ENCODE assay signal across 8 cellular contexts in the genomic region with DNA sequence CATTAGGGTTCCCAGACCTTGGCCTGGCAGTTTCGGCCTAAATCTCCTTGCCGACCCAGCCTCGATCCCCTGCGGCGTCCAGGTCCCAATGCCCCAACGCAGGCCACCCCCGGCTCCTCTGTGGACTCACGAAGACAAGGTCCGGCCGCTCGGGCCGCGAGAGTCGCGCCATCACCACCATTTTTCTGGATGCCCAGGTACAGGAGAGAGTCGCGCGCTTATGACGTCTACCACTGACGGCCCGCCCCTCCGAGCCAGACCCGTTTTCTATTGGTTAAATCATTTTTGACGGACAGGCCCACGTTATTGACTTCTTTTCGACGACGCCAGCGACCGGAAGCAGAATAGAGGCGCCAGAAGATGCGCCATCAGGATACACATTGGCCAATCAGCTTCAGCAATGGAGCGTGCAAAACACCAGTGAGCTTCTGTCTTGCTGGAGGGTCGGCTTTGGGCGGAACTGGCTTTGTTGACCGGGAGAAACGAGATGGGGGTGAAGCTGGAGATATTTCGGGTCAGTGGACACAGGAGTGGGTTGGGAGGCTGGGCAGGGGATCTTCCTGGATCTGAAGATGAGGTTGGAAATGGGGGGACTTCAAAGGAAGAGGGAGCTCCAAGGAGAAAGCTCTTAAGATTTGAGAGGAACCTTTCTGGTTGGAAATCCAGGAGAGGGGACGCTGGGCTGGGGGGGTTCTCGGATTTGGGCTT. TPM values are rescaled to one million over a fixed set of nuclear protein-coding genes. Genes with fewer than 3 reads are reported as not detected.
A peak's percentile ranks its signal among the peaks of the same experiment; 100 is the strongest.
DNase-seq lines count a peak whose midpoint lies in the region; ATAC-seq and TF ChIP-seq lines count a peak whose summit lies in the region.

A gene with protein sequence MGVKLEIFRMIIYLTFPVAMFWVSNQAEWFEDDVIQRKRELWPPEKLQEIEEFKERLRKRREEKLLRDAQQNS (plus strand): TSS at position 447 of the 708 bp plus-strand sequence. CDS start 41 bp downstream, at position 488.
A gene (minus strand): TSS at position 199 of the 708 bp plus-strand sequence. CDS start 18 bp downstream, at position 181.

- intact Hi-C loops in Panc1 (cut with micrococcal nuclease; ENCODE audit: unreplicated experiment) = no loop called here

- H3K27me3 Mint-ChIP-seq in activated T-cell treated with anti-CD3 and anti-CD28 coated beads, Interleukin-2, amount 50 U/mL, for 4 hours (ENCODE audit: low read depth) = no peaks in the 10 kb centered on the region

- H3K36me3 Mint-ChIP-seq in activated T-cell treated with anti-CD3 and anti-CD28 coated beads, Interleukin-2, amount 50 U/mL, for 4 hours (ENCODE audit: insufficient read depth) = peaks cover 16% of the 10 kb centered on the region

- H3K9me3 ChIP-seq in Panc1 (ENCODE audit: control insufficient read depth, insufficient read depth, low read depth, low read length) = no peaks in the 10 kb centered on the region
- H3K9me3 ChIP-seq in mucosa of rectum (ENCODE audit: control insufficient read depth in 2 of 2, low read length in 2 of 2) = no peaks in the 10 kb centered on the region

- TF ChIP-seq CTCF in Panc1 (IDR thresholded peaks at IDR 0.05) = no peak

- peak within 1 kb of the TSS; percentile 100 for H3K4me3 Mint-ChIP-seq in activated T-cell treated with anti-CD3 and anti-CD28 coated beads, Interleukin-2, amount 50 U/mL, for 4 hours

- peak; percentile 90 for ATAC-seq in GM21619 (IDR thresholded peaks at IDR 0.05; ENCODE audit: unreplicated experiment)
- peak; percentile 98 for ATAC-seq in Panc1
- ATAC-seq in activated T-cell treated with anti-CD3 and anti-CD28 coated beads, Interleukin-2, amount 50 U/mL, for 4 hours = peak; percentile 98 to 99

- H3K4me3 ChIP-seq in Panc1 (ENCODE audit: low read depth in 2 of 2, low read length in 2 of 2) (peak within 1 kb of the TSS; percentile 100), mucosa of rectum (ENCODE audit: low read length in 2 of 2) (peak within 1 kb of the TSS; percentile 88 to 100)

- peak within 1 kb of the TSS; percentile 78 to 98 for H3K9ac ChIP-seq in mucosa of rectum (ENCODE audit: low read depth in 1 of 2, low read length in 2 of 2)

- H3K27ac ChIP-seq in Panc1 (ENCODE audit: low read length) (peak within 1 kb of the TSS; percentile 92), mucosa of rectum (ENCODE audit: low read depth in 2 of 2, low read length in 2 of 2) (peak within 1 kb of the TSS; percentile 61 to 76)

- CTCF ChIA-PET in Panc1 (lab: Charles Lee) = interaction anchor here (0.6 to 1.1 kb wide), 3 partner anchors 61 to 276 kb away, joined by 3 to 10 read pairs (median 4); no protein-coding TSS in a partner anchor

- POLR2A ChIA-PET in Panc1 (lab: Charles Lee) = interaction anchor here (0.6 to 0.7 kb wide), 4 partner anchors 49 to 369 kb away, joined by 3 to 7 read pairs (median 4); no protein-coding TSS in a partner anchor

- no TSS peak for BruUV-seq in Panc1 (replicated peaks; lab: Mats Ljungman, UMichigan)

- H3K9me3 Mint-ChIP-seq in activated T-cell treated with anti-CD3 and anti-CD28 coated beads, Interleukin-2, amount 50 U/mL, for 4 hours = no peaks in the 10 kb centered on the region

- in situ Hi-C loops in Panc1 (cut with HindIII; ENCODE audit: low pct_unique_long_range_greater_than_20kb, low sequenced_read_pairs) = no loop called here

- peaks cover 11% of the 10 kb centered on the region; the same call in 1 of the 2 replicates for H3K36me3 ChIP-seq in Panc1 (ENCODE audit: control insufficient read depth, insufficient read depth, low read length)
- peaks cover 5 to 29% of the 10 kb centered on the region in 2 donors for H3K36me3 ChIP-seq in mucosa of rectum (ENCODE audit: control insufficient read depth in 2 of 2, insufficient read depth in 2 of 2, low read length in 2 of 2)

- DNase-seq in DMS153 (lab: John Stamatoyannopoulos, UW) (peak; percentile 98), KG1 (lab: John Stamatoyannopoulos, UW) (peak; percentile 97), Panc1 (ENCODE audit: low read depth, low spot score) (peak; percentile 92), erythroblast (lab: John Stamatoyannopoulos, UW) (peak; percentile 99)
- peak; percentile 91 for DNase-seq in activated T-cell treated with anti-CD3 and anti-CD28 coated beads, Interleukin-2, amount 50 U/mL, for 4 hours
- DNase-seq in stimulated activated CD8-positive, alpha-beta memory T cell treated with anti-CD3 and anti-CD28 coated beads, Interleukin-4, amount 100 ng/mL, for 48 hours = peak; percentile 94

- H3K4me1 ChIP-seq in Panc1 (ENCODE audit: control insufficient read depth, insufficient read depth, low read length) = peaks cover 9% of the 10 kb centered on the region; the same call in 1 of the 2 replicates
- H3K4me1 ChIP-seq in mucosa of rectum (ENCODE audit: control insufficient read depth in 2 of 2, insufficient read depth in 2 of 2, low read length in 2 of 2) = peaks cover 18 to 22% of the 10 kb centered on the region in 2 donors

- peaks cover 42% of the 10 kb centered on the region for H3K4me1 Mint-ChIP-seq in activated T-cell treated with anti-CD3 and anti-CD28 coated beads, Interleukin-2, amount 50 U/mL, for 4 hours (ENCODE audit: low read depth)

- H3K27me3 ChIP-seq in Panc1 (ENCODE audit: control insufficient read depth, insufficient read depth, low read length) (no peaks in the 10 kb centered on the region), mucosa of rectum (ENCODE audit: control insufficient read depth in 2 of 2, insufficient read depth in 2 of 2, low read length in 2 of 2) (no peaks in the 10 kb centered on the region)

- TF ChIP-seq POLR2A in erythroblast (IDR thresholded peaks at IDR 0.05; ENCODE audit: low read length) = peak; percentile 81

RNA-seq across cellular contexts. Expression of the first gene that starts in this region (rescaled TPM):
- 109 TPM for total RNA-seq in Panc1 (2021; ENCODE audit: unreplicated experiment)
- 88.0 TPM for polyA plus RNA-seq in Panc1 (2012; ENCODE audit: insufficient read length)
- total RNA-seq in activated T-cell treated with anti-CD3 and anti-CD28 coated beads, Interleukin-2, amount 50 U/mL, for 4 hours = 100 to 1,000 TPM; 107 to 132 (median 128) TPM

RNA-seq across cellular contexts. Expression of the second gene that starts in this region (rescaled TPM):
- 36.9 TPM for total RNA-seq in Panc1 (2021; ENCODE audit: unreplicated experiment)
- 58.2 TPM for polyA plus RNA-seq in Panc1 (2012; ENCODE audit: insufficient read length)
- total RNA-seq in activated T-cell treated with anti-CD3 and anti-CD28 coated beads, Interleukin-2, amount 50 U/mL, for 4 hours = 10 to 100 TPM; 64.6 to 76.1 (median 67.2) TPM

Comparison
In these comparisons a context has a peak if more than half of its experiments do, and no peak if none do; other contexts are left out.
1. Peak in every context shown above with its lines: DNase-seq, ATAC-seq, H3K4me3 ChIP-seq and H3K27ac ChIP-seq.